8 cellular contexts compared by ENCODE assay signal in the genomic region with DNA sequence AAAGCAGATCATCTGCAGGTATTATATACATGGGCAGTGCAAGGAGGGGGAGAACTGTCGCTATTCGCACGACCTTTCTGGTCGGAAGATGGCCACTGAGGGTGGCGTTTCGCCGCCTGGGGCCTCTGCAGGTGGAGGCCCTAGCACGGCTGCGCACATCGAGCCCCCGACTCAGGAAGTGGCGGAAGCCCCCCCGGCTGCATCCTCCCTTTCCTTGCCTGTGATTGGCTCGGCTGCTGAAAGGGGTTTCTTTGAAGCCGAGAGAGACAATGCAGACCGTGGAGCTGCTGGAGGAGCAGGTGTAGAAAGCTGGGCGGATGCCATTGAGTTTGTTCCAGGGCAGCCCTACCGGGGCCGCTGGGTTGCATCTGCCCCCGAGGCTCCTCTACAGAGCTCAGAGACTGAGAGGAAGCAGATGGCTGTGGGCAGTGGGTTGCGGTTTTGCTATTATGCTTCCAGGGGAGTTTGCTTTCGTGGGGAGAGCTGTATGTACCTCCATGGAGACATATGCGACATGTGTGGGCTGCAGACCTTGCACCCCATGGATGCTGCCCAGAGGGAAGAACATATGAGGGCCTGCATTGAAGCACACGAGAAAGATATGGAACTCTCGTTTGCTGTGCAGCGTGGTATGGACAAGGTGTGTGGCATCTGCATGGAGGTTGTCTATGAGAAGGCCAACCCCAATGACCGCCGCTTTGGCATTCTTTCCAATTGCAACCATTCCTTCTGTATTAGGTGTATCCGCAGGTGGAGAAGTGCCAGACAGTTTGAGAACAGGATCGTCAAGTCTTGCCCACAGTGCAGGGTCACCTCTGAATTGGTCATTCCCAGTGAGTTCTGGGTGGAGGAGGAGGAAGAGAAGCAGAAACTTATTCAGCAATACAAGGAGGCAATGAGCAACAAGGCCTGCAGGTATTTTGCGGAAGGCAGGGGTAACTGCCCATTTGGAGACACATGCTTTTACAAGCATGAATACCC. TPM values are rescaled to one million over a fixed set of nuclear protein-coding genes. Genes with fewer than 3 reads are reported as not detected.
A peak's percentile ranks its signal among the peaks of the same experiment; 100 is the strongest.
DNase-seq lines count a peak whose midpoint lies in the region; ATAC-seq and TF ChIP-seq lines count a peak whose summit lies in the region.

No MANE protein-coding gene starts in this region.

- H3F3A ChIP-seq in smooth muscle cell (ENCODE audit: low read depth) = no peaks in the 10 kb centered on the region

- peak; percentile 88 for DNase-seq in Caco-2
- DNase-seq in NCI-H146 (lab: John Stamatoyannopoulos, UW) = peak; percentile 94
- peak; percentile 24 for DNase-seq in activated CD4-positive, alpha-beta T cell treated with anti-CD3 and anti-CD28 coated beads for 1 hour
- DNase-seq in fibroblast of pulmonary artery (ENCODE audit: low read depth) = peak; percentile 43
- peak; percentile 9 to 54 for DNase-seq in stimulated activated naive CD8-positive, alpha-beta T cell treated with anti-CD3 and anti-CD28 coated beads, Interleukin-15, amount 100 ng/mL, for 72 hours
- DNase-seq in chondrocyte (ENCODE audit: low spot score) = no peak
- DNase-seq in smooth muscle cell (lab: John Stamatoyannopoulos, UW; ENCODE audit: unreplicated experiment) = no peak

- H3K27me3 Mint-ChIP-seq in Caco-2 (ENCODE audit: insufficient read depth, unreplicated experiment) = no peaks in the 10 kb centered on the region
- H3K27me3 Mint-ChIP-seq in stimulated activated naive CD8-positive, alpha-beta T cell treated with anti-CD3 and anti-CD28 coated beads, Interleukin-15, amount 100 ng/mL, for 72 hours = no peaks in the 10 kb centered on the region
- no peaks in the 10 kb centered on the region for H3K27me3 Mint-ChIP-seq in chondrocyte (ENCODE audit: low read depth)

- H3K9me3 Mint-ChIP-seq in Caco-2 (ENCODE audit: unreplicated experiment) (no peaks in the 10 kb centered on the region), chondrocyte (ENCODE audit: low read depth) (peaks cover 7% of the 10 kb centered on the region)
- H3K9me3 Mint-ChIP-seq in stimulated activated naive CD8-positive, alpha-beta T cell treated with anti-CD3 and anti-CD28 coated beads, Interleukin-15, amount 100 ng/mL, for 72 hours = peaks cover 0 to 12% of the 10 kb centered on the region in 2 donors

- peak overlapping the region; percentile 95 for H3K4me3 ChIP-seq in Caco-2 (ENCODE audit: low read depth, low read length)
- H3K4me3 ChIP-seq in fibroblast of pulmonary artery (replicated peaks; ENCODE audit: low read depth, low read length) = peak overlapping the region; percentile 69
- H3K4me3 ChIP-seq in smooth muscle cell = no peak overlapping the region

- no peak for TF ChIP-seq POLR2A in GM18505 (IDR thresholded peaks at IDR 0.05; ENCODE audit: borderline replicate concordance, extremely low read depth, insufficient read depth, insufficient read length)

- H3K27ac ChIP-seq in smooth muscle cell (ENCODE audit: low read depth) = no peak overlapping the region

- no peaks in the 10 kb centered on the region for H3K79me2 ChIP-seq in smooth muscle cell (ENCODE audit: low read depth)

- POLR2A ChIA-PET in Caco-2 (lab: Charles Lee) = interaction anchor here (1.0 kb wide), 1 partner anchor 22 kb away, joined by 3 read pairs; no protein-coding TSS in a partner anchor

- 86% methylated on average over 31 of the region's 31 CpGs for WGBS in smooth muscle cell (ENCODE audit: low lambda C conversion rate)

- peaks cover 39% of the 10 kb centered on the region for H3K36me3 Mint-ChIP-seq in Caco-2 (ENCODE audit: insufficient read depth, unreplicated experiment)
- H3K36me3 Mint-ChIP-seq in chondrocyte (ENCODE audit: low read depth) = no peaks in the 10 kb centered on the region

- BruUV-seq in Caco-2 (replicated peaks; lab: Mats Ljungman, UMichigan) = no TSS peak

- H3K4me3 Mint-ChIP-seq in Caco-2 (ENCODE audit: unreplicated experiment) = peak overlapping the region; percentile 88
- peak overlapping the region; percentile 87 for H3K4me3 Mint-ChIP-seq in stimulated activated naive CD8-positive, alpha-beta T cell treated with anti-CD3 and anti-CD28 coated beads, Interleukin-15, amount 100 ng/mL, for 72 hours
- no peak overlapping the region for H3K4me3 Mint-ChIP-seq in chondrocyte (ENCODE audit: unreplicated experiment)

- H3K27ac Mint-ChIP-seq in Caco-2 (ENCODE audit: unreplicated experiment) (peak overlapping the region; percentile 99), chondrocyte (ENCODE audit: unreplicated experiment) (no peak overlapping the region)
- H3K27ac Mint-ChIP-seq in stimulated activated naive CD8-positive, alpha-beta T cell treated with anti-CD3 and anti-CD28 coated beads, Interleukin-15, amount 100 ng/mL, for 72 hours = peak overlapping the region; percentile 96 to 97

- H2AFZ ChIP-seq in smooth muscle cell (ENCODE audit: low read depth) = no peak overlapping the region

- H3K4me1 ChIP-seq in Caco-2 (peaks cover 31% of the 10 kb centered on the region), smooth muscle cell (ENCODE audit: low read depth) (no peaks in the 10 kb centered on the region)

- no peaks in the 10 kb centered on the region for H4K20me1 ChIP-seq in smooth muscle cell (ENCODE audit: low read depth)

- no peaks in the 10 kb centered on the region for H3K27me3 ChIP-seq in Caco-2 (replicated peaks; ENCODE audit: control insufficient read depth, insufficient read depth, low read length)
- H3K27me3 ChIP-seq in smooth muscle cell (ENCODE audit: low read depth) = no peaks in the 10 kb centered on the region

- CTCF ChIA-PET in Caco-2 (lab: Charles Lee) = interaction anchor here (1.4 kb wide), 1 partner anchor 69 kb away, joined by 6 read pairs; no protein-coding TSS in a partner anchor

- no peak overlapping the region for H3K4me2 ChIP-seq in smooth muscle cell

- TF ChIP-seq CTCF in Caco-2 (IDR thresholded peaks at IDR 0.05; ENCODE audit: insufficient read depth in 1 of 2, low read depth in 1 of 2, low read length in 1 of 2, severe bottlenecking in 1 of 2, unreplicated experiment in 1 of 2) (no peak), fibroblast of pulmonary artery (IDR thresholded peaks at IDR 0.05; ENCODE audit: low read length, missing control alignments) (no peak), chondrocyte (IDR thresholded peaks at IDR 0.05) (no peak), smooth muscle cell (IDR thresholded peaks at IDR 0.05; ENCODE audit: borderline replicate concordance, insufficient read depth, poor library complexity, severe bottlenecking) (no peak)

- H3K36me3 ChIP-seq in Caco-2 (ENCODE audit: control insufficient read depth, insufficient read depth, low read length) (peaks cover 2% of the 10 kb centered on the region; the same call in 1 of the 2 replicates), smooth muscle cell (ENCODE audit: low read depth) (no peaks in the 10 kb centered on the region)

- no peak overlapping the region for H3K9ac ChIP-seq in smooth muscle cell (ENCODE audit: low read depth)

- peak; percentile 82 for ATAC-seq in stimulated activated naive CD8-positive, alpha-beta T cell treated with anti-CD3 and anti-CD28 coated beads, Interleukin-15, amount 100 ng/mL, for 72 hours
- ATAC-seq in GM18505 (IDR thresholded peaks at IDR 0.05; ENCODE audit: unreplicated experiment) = no peak

- H3K9me3 ChIP-seq in Caco-2 = no peaks in the 10 kb centered on the region
- H3K9me3 ChIP-seq in smooth muscle cell (replicated peaks; ENCODE audit: low read depth) = no peaks in the 10 kb centered on the region

- intact Hi-C loops in Caco-2 (cut with micrococcal nuclease; ENCODE audit: unreplicated experiment) = no loop called here

- H3K4me1 Mint-ChIP-seq in Caco-2 (ENCODE audit: low read depth, unreplicated experiment) = peaks cover 8% of the 10 kb centered on the region
- peaks cover 5% of the 10 kb centered on the region for H3K4me1 Mint-ChIP-seq in stimulated activated naive CD8-positive, alpha-beta T cell treated with anti-CD3 and anti-CD28 coated beads, Interleukin-15, amount 100 ng/mL, for 72 hours
- no peaks in the 10 kb centered on the region for H3K4me1 Mint-ChIP-seq in chondrocyte (ENCODE audit: low read depth)

RNA-seq across cellular contexts. Expression of gene MKRN3, which starts 0.9 kb away (rescaled TPM):
- 15.2 and 17.3 TPM in 2 replicates for total RNA-seq in Caco-2 (2022)
- not detected in 3 replicates for total RNA-seq in chondrocyte
- total RNA-seq in smooth muscle cell = not detected in 2 replicates
- 0.07 TPM in 1 of 2 replicates, not detected in the other for polyA plus RNA-seq in smooth muscle cell

Comparison
In these comparisons a context has a peak if more than half of its experiments do, and no peak if none do; other contexts are left out.
1. DNase-seq: peak in Caco-2 (2 of 2), NCI-H146 (single experiment), activated CD4-positive, alpha-beta T cell treated with anti-CD3 and anti-CD28 coated beads for 1 hour (single experiment), fibroblast of pulmonary artery (single experiment) and stimulated activated naive CD8-positive, alpha-beta T cell treated with anti-CD3 and anti-CD28 coated beads, Interleukin-15, amount 100 ng/mL, for 72 hours (2 of 2); none in chondrocyte (single experiment) and smooth muscle cell (single experiment).
2. RNA of gene MKRN3, which starts 0.9 kb away (total RNA-seq): 15.2 to 17.3 TPM in Caco-2; not detected in chondrocyte and not detected in smooth muscle cell; every median in the first group is over 10 times any median in the second.